ENCODE assay signal across 21 cellular contexts in genomic region chr12:25337916-25338315, GRCh38.
"Had no signal": no experiment of that assay in that cellular context is flagged by ENCODE, and none has a peak within 500 bp of the region (broad histone marks: within the 10 kb centered on the region; RNA-seq: fewer than 3 reads in every experiment).

No MANE protein-coding gene starts in this region.

- H3K27me3 Mint-ChIP-seq: effector memory CD8-positive, alpha-beta T cell; naive thymus-derived CD8-positive, alpha-beta T cell; stimulated activated memory B cell treated with anti-CD40 and anti-IgM and Interleukin-4, amounts not matched to agents 10 μg/mL and 1 μg/mL and 100 μg/mL, for 72 hours had no signal

- H3K4me3 Mint-ChIP-seq: effector memory CD8-positive, alpha-beta T cell; naive thymus-derived CD8-positive, alpha-beta T cell; nephron progenitor cell; stimulated activated memory B cell treated with anti-CD40 and anti-IgM and Interleukin-4, amounts not matched to agents 10 μg/mL and 1 μg/mL and 100 μg/mL, for 72 hours had no signal

- H3K36me3 Mint-ChIP-seq: stimulated activated memory B cell treated with anti-CD40 and anti-IgM and Interleukin-4, amounts not matched to agents 10 μg/mL and 1 μg/mL and 100 μg/mL, for 72 hours had no signal

- H3K27ac Mint-ChIP-seq: effector memory CD8-positive, alpha-beta T cell; nephron progenitor cell; stimulated activated memory B cell treated with anti-CD40 and anti-IgM and Interleukin-4, amounts not matched to agents 10 μg/mL and 1 μg/mL and 100 μg/mL, for 72 hours had no signal

- ATAC-seq: effector memory CD8-positive, alpha-beta T cell; gastroesophageal sphincter; heart left ventricle; left cardiac atrium; left lung; naive thymus-derived CD8-positive, alpha-beta T cell; stimulated activated memory B cell treated with anti-CD40 and anti-IgM and Interleukin-4, amounts not matched to agents 10 μg/mL and 1 μg/mL and 100 μg/mL, for 72 hours; stimulated activated naive CD8-positive, alpha-beta T cell treated with anti-CD3 and anti-CD28 coated beads, Interleukin-15, Interleukin-2, amounts not matched to agents 100 U/mL and 50 U/mL, for 24 hours had no signal

- DNase-seq: cortex of kidney; effector memory CD8-positive, alpha-beta T cell; foreskin fibroblast; heart left ventricle; left cardiac atrium; left lung; mammary epithelial cell; mesendoderm; midbrain; naive thymus-derived CD8-positive, alpha-beta T cell; nephron progenitor cell; nucleus accumbens; sigmoid colon; stimulated activated CD4-positive, alpha-beta T cell treated with anti-CD3 and anti-CD28 coated beads, Interleukin-4, amount 100 ng/mL, for 4 hours; stimulated activated naive CD8-positive, alpha-beta T cell treated with anti-CD3 and anti-CD28 coated beads, Interleukin-15, Interleukin-2, amounts not matched to agents 100 U/mL and 50 U/mL, for 24 hours; substantia nigra; testis; tibial artery; upper lobe of left lung had no signal
